In genomic region chr9:124010665-124011321, GRCh38 we compare ENCODE assay signal across 10 cellular contexts. TPM values are rescaled to one million over a fixed set of nuclear protein-coding genes. Genes with fewer than 3 reads are reported as not detected.
DNase-seq lines count a peak whose midpoint lies in the region; ATAC-seq and TF ChIP-seq lines count a peak whose summit lies in the region.
"Had no signal": no experiment of that assay in that cellular context is flagged by ENCODE, and none has a peak within 500 bp of the region (broad histone marks: within the 10 kb centered on the region; RNA-seq: fewer than 3 reads in every experiment).

No MANE protein-coding gene starts in this region.

- peaks cover 27 to 81% (median 36%) of the 10 kb centered on the region in 3 donors for H3K4me1 ChIP-seq in esophagus squamous epithelium

- WGBS in esophagus squamous epithelium, 2 donors, result 9 to 13% methylated on average over 6 to 17 of the region's 34 CpGs

- no peak overlapping the region for H3K27ac ChIP-seq in esophagus squamous epithelium
- H3K27ac ChIP-seq: 22Rv1 had no signal

- TF ChIP-seq POLR2A in esophagus squamous epithelium (IDR thresholded peaks at IDR 0.05), result no peak

- intact Hi-C loops in esophagus squamous epithelium (cut with DNase I), result no loop called here

- no peaks in the 10 kb centered on the region for H3K9me3 ChIP-seq in esophagus squamous epithelium

- TF ChIP-seq CTCF in esophagus squamous epithelium (IDR thresholded peaks at IDR 0.05) (no peak), retinal pigment epithelial cell (conservative IDR thresholded peaks at IDR 0.05; ENCODE audit: low read depth, low read length) (no peak)

- H3K4me3 ChIP-seq in esophagus squamous epithelium (peak overlapping the region; percentile 7 to 61 (median 32)), retinal pigment epithelial cell (ENCODE audit: low read length) (peak overlapping the region; percentile 40)

- peaks cover 74 to 100% (median 86%) of the 10 kb centered on the region in 4 donors for H3K27me3 ChIP-seq in esophagus squamous epithelium

- DNase-seq in DMS 273 (lab: John Stamatoyannopoulos, UW; ENCODE audit: unreplicated experiment) (peak; percentile 82), DMS 273 treated with DMSO at 0.1 percent for 48 hours (lab: John Stamatoyannopoulos, UW) (no peak), NCI-H2171 (lab: John Stamatoyannopoulos, UW) (peak; percentile 59), esophagus squamous epithelium (lab: John Stamatoyannopoulos, UW) (no peak), retinal pigment epithelial cell (ENCODE audit: low read depth) (no peak), GOT3 (lab: John Stamatoyannopoulos, UW) (no peak), iPS-NIHi7 (ENCODE audit: extremely low spot score) (no peak)

- no peak for ATAC-seq in GM21390 (IDR thresholded peaks at IDR 0.05; ENCODE audit: unreplicated experiment)

- H3K36me3 ChIP-seq in esophagus squamous epithelium, result no peaks in the 10 kb centered on the region

RNA-seq across cellular contexts. Expression of gene LHX2, which starts 0.8 kb away (rescaled TPM):
- under 1 TPM in 1 of 4 donors, not detected in 3; 0.22 TPM for total RNA-seq in esophagus squamous epithelium
- total RNA-seq: HT1080 had no signal

Comparison
In these comparisons a context has a peak if more than half of its experiments do, and no peak if none do; other contexts are left out.
1. DNase-seq: peak in DMS 273 (single experiment) and NCI-H2171 (single experiment); none in DMS 273 treated with DMSO at 0.1 percent for 48 hours (single experiment), esophagus squamous epithelium (single experiment), retinal pigment epithelial cell (single experiment), GOT3 (single experiment) and iPS-NIHi7 (single experiment).